Comparison of ENCODE assay signal across 25 cellular contexts in genomic region chr11:119288219-119288618, GRCh38. TPM values are rescaled to one million over a fixed set of nuclear protein-coding genes. Genes with fewer than 3 reads are reported as not detected.
DNase-seq lines count a peak whose midpoint lies in the region; ATAC-seq and TF ChIP-seq lines count a peak whose summit lies in the region.
"Had no signal": no experiment of that assay in that cellular context is flagged by ENCODE, and none has a peak within 500 bp of the region (broad histone marks: within the 10 kb centered on the region; RNA-seq: fewer than 3 reads in every experiment).

No MANE protein-coding gene starts in this region.

- H3K4me3 ChIP-seq in stomach smooth muscle (ENCODE audit: low read length in 2 of 2) (no peak overlapping the region), aorta (ENCODE audit: low read length in 2 of 2) (no peak overlapping the region)
- H3K4me3 ChIP-seq in CD8-positive, alpha-beta T cell (ENCODE audit: low read depth, low read length) = no peak overlapping the region
- H3K4me3 ChIP-seq: A549; BLaER1 treated with 17β-estradiol and CSF1 and Interleukin-3, amounts not matched to agents 10 nM and 100 nM; GM23338 had no signal

- H3K4me1 ChIP-seq in stomach smooth muscle (ENCODE audit: control insufficient read depth, insufficient read depth, low read length) = peaks cover 4% of the 10 kb centered on the region
- H3K4me1 ChIP-seq in CD8-positive, alpha-beta T cell (ENCODE audit: insufficient read depth, low read length) = peaks cover 10% of the 10 kb centered on the region
- H3K4me1 ChIP-seq in aorta (ENCODE audit: control insufficient read depth in 1 of 2, insufficient read depth in 2 of 2, low read length in 2 of 2) = no peaks in the 10 kb centered on the region
- H3K4me1 ChIP-seq: A549; BE2C; BLaER1 treated with 17β-estradiol and CSF1 and Interleukin-3, amounts not matched to agents 10 nM and 100 nM had no signal

- TF ChIP-seq CTCF in CD8-positive, alpha-beta T cell (IDR thresholded peaks at IDR 0.05) = no peak

- H3K9me3 Mint-ChIP-seq in activated CD4-positive, alpha-beta T cell treated with anti-CD3 and anti-CD28 coated beads, Interleukin-2, amount 10 ng/mL, durations not matched to agents 7 days and 5 days = peaks cover 3% of the 10 kb centered on the region
- no peaks in the 10 kb centered on the region for H3K9me3 Mint-ChIP-seq in effector memory CD8-positive, alpha-beta T cell
- peaks cover 3% of the 10 kb centered on the region for H3K9me3 Mint-ChIP-seq in CD8-positive, alpha-beta T cell
- H3K9me3 Mint-ChIP-seq: CD4-positive, alpha-beta T cell; GM23338 had no signal

- no peaks in the 10 kb centered on the region for H3K27me3 Mint-ChIP-seq in activated CD4-positive, alpha-beta T cell treated with anti-CD3 and anti-CD28 coated beads, Interleukin-2, amount 10 ng/mL, durations not matched to agents 7 days and 5 days
- no peaks in the 10 kb centered on the region for H3K27me3 Mint-ChIP-seq in T-helper 17 cell
- no peaks in the 10 kb centered on the region for H3K27me3 Mint-ChIP-seq in effector memory CD8-positive, alpha-beta T cell
- no peaks in the 10 kb centered on the region for H3K27me3 Mint-ChIP-seq in CD8-positive, alpha-beta T cell (ENCODE audit: low read depth)
- H3K27me3 Mint-ChIP-seq: CD4-positive, alpha-beta T cell had no signal

- ATAC-seq in T-helper 17 cell (no peak), aorta (ENCODE audit: low FRiP score) (no peak)
- ATAC-seq in effector memory CD8-positive, alpha-beta T cell (replicated peaks) = no peak
- ATAC-seq in CD8-positive, alpha-beta T cell = no peak
- ATAC-seq: A549, GM23338, HCT116 had no signal

- H3K27me3 ChIP-seq in stomach smooth muscle (ENCODE audit: control insufficient read depth in 1 of 2, insufficient read depth in 2 of 2, low read length in 2 of 2) = no peaks in the 10 kb centered on the region
- H3K27me3 ChIP-seq in CD8-positive, alpha-beta T cell (ENCODE audit: insufficient read depth, low read length) = no peaks in the 10 kb centered on the region
- H3K27me3 ChIP-seq in aorta (ENCODE audit: control insufficient read depth in 1 of 2, insufficient read depth in 2 of 2, low read length in 1 of 2) = no peaks in the 10 kb centered on the region
- H3K27me3 ChIP-seq: BE2C; BLaER1 treated with 17β-estradiol and CSF1 and Interleukin-3, amounts not matched to agents 10 nM and 100 nM had no signal

- peaks cover 14% of the 10 kb centered on the region for H3K4me1 Mint-ChIP-seq in activated CD4-positive, alpha-beta T cell treated with anti-CD3 and anti-CD28 coated beads, Interleukin-2, amount 10 ng/mL, durations not matched to agents 7 days and 5 days
- H3K4me1 Mint-ChIP-seq in T-helper 17 cell = peaks cover 8% of the 10 kb centered on the region
- H3K4me1 Mint-ChIP-seq in effector memory CD8-positive, alpha-beta T cell (ENCODE audit: low read depth in 2 of 2) = peaks cover 2 to 9% of the 10 kb centered on the region in 2 donors
- peaks cover 10% of the 10 kb centered on the region for H3K4me1 Mint-ChIP-seq in CD8-positive, alpha-beta T cell (ENCODE audit: low read depth)
- H3K4me1 Mint-ChIP-seq: CD14-positive monocyte, GM23338, H9 had no signal

- no peaks in the 10 kb centered on the region for H3K9me3 ChIP-seq in T-helper 17 cell (ENCODE audit: control insufficient read depth, low read length, poor library complexity, severe bottlenecking)
- peaks cover 0 to 4% of the 10 kb centered on the region in 2 donors for H3K9me3 ChIP-seq in stomach smooth muscle (ENCODE audit: control insufficient read depth in 2 of 2, low read length in 2 of 2)
- no peaks in the 10 kb centered on the region for H3K9me3 ChIP-seq in CD8-positive, alpha-beta T cell (ENCODE audit: low read length)
- no peaks in the 10 kb centered on the region for H3K9me3 ChIP-seq in aorta (ENCODE audit: control insufficient read depth, low read length)
- H3K9me3 ChIP-seq: BE2C had no signal

- H3K27ac ChIP-seq in stomach smooth muscle (ENCODE audit: low read length) (peak overlapping the region; percentile 58), aorta (ENCODE audit: low read depth in 1 of 2, low read length in 2 of 2) (no peak overlapping the region)
- no peak overlapping the region for H3K27ac ChIP-seq in CD8-positive, alpha-beta T cell (ENCODE audit: low read depth, low read length)
- H3K27ac ChIP-seq: A549; BLaER1 treated with 17β-estradiol and CSF1 and Interleukin-3, amounts not matched to agents 10 nM and 100 nM had no signal

- peak overlapping the region; percentile 52 for H3K27ac Mint-ChIP-seq in activated CD4-positive, alpha-beta T cell treated with anti-CD3 and anti-CD28 coated beads, Interleukin-2, amount 10 ng/mL, durations not matched to agents 7 days and 5 days
- H3K27ac Mint-ChIP-seq in T-helper 17 cell = peak overlapping the region; percentile 39
- peak overlapping the region; percentile 19 to 75 for H3K27ac Mint-ChIP-seq in effector memory CD8-positive, alpha-beta T cell
- H3K27ac Mint-ChIP-seq in CD8-positive, alpha-beta T cell = no peak overlapping the region
- H3K27ac Mint-ChIP-seq: CD14-positive monocyte; CD4-positive, alpha-beta T cell; GM23338; H9 had no signal

- H3K9ac ChIP-seq in stomach smooth muscle (ENCODE audit: low read length in 2 of 2) = no peak overlapping the region
- H3K9ac ChIP-seq: BLaER1 treated with 17β-estradiol and CSF1 and Interleukin-3, amounts not matched to agents 10 nM and 100 nM had no signal

- intact Hi-C loops in CD8-positive, alpha-beta T cell (cut with DNase I, micrococcal nuclease) = loop anchor here in 1 of 2 experiments (10.0 kb wide), 1 partner anchor 223 kb away; the partner anchor contains the start of gene VPS11
- intact Hi-C loops in aorta (cut with DNase I) = no loop called here

- no peak for DNase-seq in activated CD4-positive, alpha-beta T cell treated with anti-CD3 and anti-CD28 coated beads, Interleukin-2, amount 10 ng/mL, durations not matched to agents 7 days and 5 days
- DNase-seq in activated CD4-positive, alpha-beta T cell treated with anti-CD3 and anti-CD28 coated beads, Interleukin-2, amount 50 U/mL, for 48 hours = no peak
- DNase-seq in T-helper 17 cell (no peak), aorta (no peak)
- no peak for DNase-seq in effector memory CD8-positive, alpha-beta T cell
- no peak for DNase-seq in CD8-positive, alpha-beta T cell
- DNase-seq: 8988T; ACHN; AML-193; BE2C; Calu3; CD4-positive, alpha-beta T cell; COR-L47; DMS53; DMS79 treated with DMSO at 0.1 percent for 48 hours; GF-D8; H9 had no signal

- no peak overlapping the region for H3K4me3 Mint-ChIP-seq in activated CD4-positive, alpha-beta T cell treated with anti-CD3 and anti-CD28 coated beads, Interleukin-2, amount 10 ng/mL, durations not matched to agents 7 days and 5 days
- H3K4me3 Mint-ChIP-seq in T-helper 17 cell = no peak overlapping the region
- H3K4me3 Mint-ChIP-seq in effector memory CD8-positive, alpha-beta T cell = no peak overlapping the region
- H3K4me3 Mint-ChIP-seq in CD8-positive, alpha-beta T cell = no peak overlapping the region
- H3K4me3 Mint-ChIP-seq: CD14-positive monocyte; CD4-positive, alpha-beta T cell; GM23338; H9 had no signal

- H3K36me3 ChIP-seq in stomach smooth muscle (ENCODE audit: control insufficient read depth in 2 of 2, insufficient read depth in 2 of 2, low read length in 2 of 2) (peaks cover 15% of the 10 kb centered on the region in 2 donors), aorta (ENCODE audit: control insufficient read depth in 1 of 2, insufficient read depth in 2 of 2, low read length in 1 of 2) (peaks cover 0 to 4% of the 10 kb centered on the region in 2 donors)
- H3K36me3 ChIP-seq in CD8-positive, alpha-beta T cell (ENCODE audit: insufficient read depth, low read length) = peaks cover 19% of the 10 kb centered on the region

- CTCF ChIA-PET in activated CD4-positive, alpha-beta T cell treated with anti-CD3 and anti-CD28 coated beads, Interleukin-2, amount 10 ng/mL, durations not matched to agents 7 days and 5 days (lab: Charles Lee) = interaction anchor here (1.3 kb wide), 1 partner anchor 11 kb away, joined by 3 read pairs; no protein-coding TSS in a partner anchor
- CTCF ChIA-PET in CD8-positive, alpha-beta T cell (lab: Charles Lee) = interaction anchor here (1.0 to 1.4 kb wide), 3 partner anchors 10 to 44 kb away, joined by 3 to 5 read pairs (median 4); no protein-coding TSS in a partner anchor

- WGBS in aorta, 2 donors = 81 to 89% methylated on average over 3 of the region's 3 CpGs

- POLR2A ChIA-PET in activated CD4-positive, alpha-beta T cell treated with anti-CD3 and anti-CD28 coated beads, Interleukin-2, amount 10 ng/mL, durations not matched to agents 7 days and 5 days (lab: Charles Lee) = no interaction called here
- POLR2A ChIA-PET in CD8-positive, alpha-beta T cell (lab: Charles Lee) = no interaction called here

- peaks cover 47% of the 10 kb centered on the region for H3K36me3 Mint-ChIP-seq in activated CD4-positive, alpha-beta T cell treated with anti-CD3 and anti-CD28 coated beads, Interleukin-2, amount 10 ng/mL, durations not matched to agents 7 days and 5 days (ENCODE audit: low read depth)
- peaks cover 6% of the 10 kb centered on the region for H3K36me3 Mint-ChIP-seq in T-helper 17 cell (ENCODE audit: low read depth)
- H3K36me3 Mint-ChIP-seq in effector memory CD8-positive, alpha-beta T cell (ENCODE audit: insufficient read depth) = peaks cover 37% of the 10 kb centered on the region
- peaks cover 58% of the 10 kb centered on the region for H3K36me3 Mint-ChIP-seq in CD8-positive, alpha-beta T cell

RNA-seq across cellular contexts. Expression of gene MCAM, which starts 28.7 kb away (rescaled TPM):
- total RNA-seq in activated CD4-positive, alpha-beta T cell treated with anti-CD3 and anti-CD28 coated beads, Interleukin-2, amount 10 ng/mL, durations not matched to agents 7 days and 5 days = 1 to 10 TPM; 1.0 to 1.4 TPM
- total RNA-seq in T-helper 17 cell (10 to 100 TPM; 25.6 to 54.0 TPM), aorta (1,000 to 10,000 TPM in 1 of 2 donors, 100 to 1,000 TPM in 1; 525 to 1,386 TPM)
- total RNA-seq in CD8-positive, alpha-beta T cell = 10 to 100 TPM; 16.1 to 18.3 TPM
- 100 to 1,000 TPM; 274 to 486 TPM for polyA plus RNA-seq in aorta
- polyA plus RNA-seq: CD14-positive monocyte had no signal

RNA-seq across cellular contexts. Expression of gene RNF26, which starts 46.1 kb away (rescaled TPM):
- 10 to 100 TPM; 38.3 to 38.8 TPM for total RNA-seq in activated CD4-positive, alpha-beta T cell treated with anti-CD3 and anti-CD28 coated beads, Interleukin-2, amount 10 ng/mL, durations not matched to agents 7 days and 5 days
- total RNA-seq in T-helper 17 cell (10 to 100 TPM; 15.3 to 19.0 TPM), aorta (10 to 100 TPM; 16.8 to 17.5 TPM)
- 10 to 100 TPM; 20.9 TPM for total RNA-seq in CD8-positive, alpha-beta T cell
- 10 to 100 TPM in 1 of 2 donors, 1 to 10 TPM in 1; 9.4 to 16.5 TPM for polyA plus RNA-seq in aorta

RNA-seq across cellular contexts. Expression of gene C1QTNF5, which starts 52.5 kb away (rescaled TPM):
- not detected for total RNA-seq in activated CD4-positive, alpha-beta T cell treated with anti-CD3 and anti-CD28 coated beads, Interleukin-2, amount 10 ng/mL, durations not matched to agents 7 days and 5 days
- total RNA-seq in T-helper 17 cell = not detected
- total RNA-seq in CD8-positive, alpha-beta T cell = not detected
- total RNA-seq in aorta = 10 to 100 TPM; 42.4 to 88.2 TPM
- 10 to 100 TPM; 19.1 to 22.3 TPM for polyA plus RNA-seq in aorta
- total RNA-seq: Calu3; CD4-positive, alpha-beta T cell; H4 had no signal
- polyA plus RNA-seq: A549, CD14-positive monocyte had no signal

RNA-seq across cellular contexts. Expression of gene MFRP, which starts 58.3 kb away (rescaled TPM):
- total RNA-seq in activated CD4-positive, alpha-beta T cell treated with anti-CD3 and anti-CD28 coated beads, Interleukin-2, amount 10 ng/mL, durations not matched to agents 7 days and 5 days = not detected
- not detected for total RNA-seq in T-helper 17 cell
- not detected for total RNA-seq in CD8-positive, alpha-beta T cell
- not detected for total RNA-seq in aorta
- polyA plus RNA-seq in aorta = not detected
- total RNA-seq: Calu3; CD4-positive, alpha-beta T cell; Daoy; H4; H9 had no signal
- polyA plus RNA-seq: A549, CD14-positive monocyte, GM23338 had no signal

Comparison
In these comparisons a context has a peak if more than half of its experiments do, and no peak if none do; other contexts are left out.
1. RNA of gene MCAM, which starts 28.7 kb away (total RNA-seq): 525 to 1,386 TPM in aorta; 25.6 to 54.0 TPM in T-helper 17 cell, 16.1 to 18.3 TPM in CD8-positive, alpha-beta T cell and 1.0 to 1.4 TPM in activated CD4-positive, alpha-beta T cell treated with anti-CD3 and anti-CD28 coated beads, Interleukin-2, amount 10 ng/mL, durations not matched to agents 7 days and 5 days; every median in the first group is over 4 times any median in the second.
2. RNA of gene C1QTNF5, which starts 52.5 kb away (total RNA-seq): 42.4 to 88.2 TPM in aorta; not detected in activated CD4-positive, alpha-beta T cell treated with anti-CD3 and anti-CD28 coated beads, Interleukin-2, amount 10 ng/mL, durations not matched to agents 7 days and 5 days, not detected in T-helper 17 cell and not detected in CD8-positive, alpha-beta T cell; every median in the first group is over 10 times any median in the second.